ENCODE assay signal across 1 cellular context in genomic region chr1:194171596-194171995, GRCh38.
TF ChIP-seq lines count a peak whose summit lies in the region.

No MANE protein-coding gene starts in this region.

TF ChIP-seq in GM23338, 12 proteins besides CTCF, POLR2A, EP300 and RAD21 (continued from another document):
- TF ChIP-seq ZNF462 (CRISPR knock-in tag; IDR thresholded peaks at IDR 0.05) (no peak), ETS1 (IDR thresholded peaks at IDR 0.05) (no peak)
